ENCODE assay signal across 19 cellular contexts in genomic region chr4:71093745-71094144, GRCh38.
DNase-seq lines count a peak whose midpoint lies in the region; ATAC-seq and TF ChIP-seq lines count a peak whose summit lies in the region.
"Had no signal": no experiment of that assay in that cellular context is flagged by ENCODE, and none has a peak within 500 bp of the region (broad histone marks: within the 10 kb centered on the region; RNA-seq: fewer than 3 reads in every experiment).

No MANE protein-coding gene starts in this region.

- peaks cover 0 to 6% (median 0%) of the 10 kb centered on the region in 9 donors for H3K4me1 ChIP-seq in heart right ventricle
- H3K4me1 ChIP-seq: BLaER1, Caco-2, HAP-1 had no signal

- peak overlapping the region in 1 of 10 donors; percentile 10 for H3K27ac ChIP-seq in heart right ventricle
- H3K27ac ChIP-seq: 22Rv1, BLaER1, C4-2B, GM23248 had no signal

- H3K9me3 ChIP-seq in heart right ventricle, result peaks cover 0 to 15% (median 0%) of the 10 kb centered on the region in 11 donors
- H3K9me3 ChIP-seq: Caco-2, HAP-1 had no signal

- DNase-seq in Right ventricle myocardium superior, result no peak
- no peak for DNase-seq in heart right ventricle
- peak; percentile 78 for DNase-seq in G401 (ENCODE audit: low spot score)
- peak; percentile 51 for DNase-seq in cerebellum (ENCODE audit: low spot score)
- DNase-seq in NCI-H1417 treated with DMSO at 0.1 percent for 48 hours (lab: John Stamatoyannopoulos, UW), result no peak
- DNase-seq: Caco-2; CD4-positive, CD25-positive, alpha-beta regulatory T cell; CD8-positive, alpha-beta T cell; DMS153; DND-41; GDM1; GM23248; HFFc6 had no signal

- H3K4me3 ChIP-seq in heart right ventricle, result no peak overlapping the region
- H3K4me3 ChIP-seq: BLaER1, GM12878, GM23248, HAP-1 had no signal

- WGBS in heart right ventricle, 2 donors, result 23 to 28% methylated on average over 1 of the region's 1 CpG

- no peaks in the 10 kb centered on the region for H3K36me3 ChIP-seq in heart right ventricle
- H3K36me3 ChIP-seq: BLaER1, HAP-1 had no signal

- H3K27me3 ChIP-seq in heart right ventricle, result no peaks in the 10 kb centered on the region
- H3K27me3 ChIP-seq: BLaER1 had no signal

- intact Hi-C loops in Right ventricle myocardium superior (cut with DNase I) (no loop called here), heart right ventricle (cut with DNase I) (no loop called here)

- in situ Hi-C loops in G401 (cut with HindIII; ENCODE audit: low sequenced_read_pairs), result no loop called here

- no peak for TF ChIP-seq CTCF in heart right ventricle (IDR thresholded peaks at IDR 0.05)

- ATAC-seq in Right ventricle myocardium superior (ENCODE audit: poor library complexity) (peak; percentile 43), heart right ventricle (no peak), HG03457 (IDR thresholded peaks at IDR 0.05; ENCODE audit: unreplicated experiment) (no peak)
- ATAC-seq: CD8-positive, alpha-beta T cell; GM12878 had no signal

Comparison
In these comparisons a context has a peak if more than half of its experiments do, and no peak if none do; other contexts are left out.
1. DNase-seq: peak in G401 (single experiment) and cerebellum (single experiment); none in Right ventricle myocardium superior (single experiment), heart right ventricle (0 of 2) and NCI-H1417 treated with DMSO at 0.1 percent for 48 hours (single experiment).